8 cellular contexts compared by ENCODE assay signal in the genomic region with DNA sequence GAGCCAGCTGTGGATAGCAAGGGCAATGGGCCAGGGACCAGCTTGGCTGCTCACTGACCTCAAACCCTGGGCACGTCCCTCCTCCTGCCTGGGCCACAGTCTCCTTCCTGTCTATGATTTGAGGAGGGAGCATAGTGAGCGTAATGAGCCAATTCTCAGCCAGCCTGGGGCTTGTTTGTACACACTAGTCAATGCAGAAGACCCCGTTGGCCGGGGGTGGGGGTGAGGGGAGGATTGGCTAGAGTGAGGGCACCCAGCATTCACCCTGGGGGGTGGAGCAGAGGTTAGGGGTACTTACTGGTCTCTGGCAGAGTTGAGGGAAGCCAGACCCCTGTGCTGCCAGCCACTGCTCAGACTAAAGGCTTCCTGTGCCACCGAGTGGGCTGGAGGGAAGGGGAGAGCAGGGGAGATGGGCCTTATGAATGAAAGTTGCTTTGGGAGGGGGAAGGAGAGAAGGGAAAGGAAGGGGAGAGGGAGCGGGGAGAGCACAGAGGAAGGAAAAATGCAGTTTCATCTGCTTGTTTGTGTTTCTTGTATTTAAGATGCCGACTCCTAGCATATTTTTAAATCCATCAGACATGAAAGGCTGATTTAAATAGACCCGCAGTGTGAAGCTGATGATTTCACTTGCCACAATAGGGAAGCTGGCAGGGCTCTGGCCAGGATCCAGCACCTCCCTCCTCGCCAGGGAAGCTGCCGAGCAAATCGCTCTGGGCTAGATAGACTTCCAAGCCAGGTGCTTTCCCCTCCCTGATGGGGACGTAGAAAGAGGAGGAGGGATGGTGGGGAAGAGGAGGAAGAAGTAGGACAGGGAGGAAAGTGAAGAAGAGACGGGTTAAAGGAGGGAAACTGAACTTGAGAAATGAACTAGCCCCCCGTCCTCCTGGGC.
A peak's percentile ranks its signal among the peaks of the same experiment; 100 is the strongest.
DNase-seq lines count a peak whose midpoint lies in the region; ATAC-seq and TF ChIP-seq lines count a peak whose summit lies in the region.

No MANE protein-coding gene starts in this region.

- ATAC-seq in HG03439 (IDR thresholded peaks at IDR 0.05; ENCODE audit: unreplicated experiment), result no peak
- ATAC-seq in GM21737 (IDR thresholded peaks at IDR 0.05; ENCODE audit: unreplicated experiment), result no peak

- peaks cover 0 to 4% of the 10 kb centered on the region in 2 donors for H3K4me1 ChIP-seq in ascending aorta

- intact Hi-C loops in ascending aorta (cut with DNase I), result no loop called here

- DNase-seq in DMS153 (lab: John Stamatoyannopoulos, UW) (peak; percentile 81), NCI-H2029 treated with DMSO at 0.1 percent for 48 hours (lab: John Stamatoyannopoulos, UW) (peak; percentile 39), cardiac fibroblast (ENCODE audit: low read depth in 2 of 2) (peak; percentile 1 to 21), midbrain (lab: John Stamatoyannopoulos, UW) (peak; percentile 29), ascending aorta (ENCODE audit: low spot score in 2 of 2) (no peak), NCI-H446 treated with DMSO at 0.1 percent for 48 hours (lab: John Stamatoyannopoulos, UW) (no peak)

- no peaks in the 10 kb centered on the region for H3K9me3 ChIP-seq in ascending aorta

- no peaks in the 10 kb centered on the region for H3K36me3 ChIP-seq in ascending aorta

- no peaks in the 10 kb centered on the region for H3K27me3 ChIP-seq in ascending aorta

- TF ChIP-seq CTCF in cardiac fibroblast (IDR thresholded peaks at IDR 0.05; ENCODE audit: low read depth, low read length), result no peak
- no peak for TF ChIP-seq CTCF in ascending aorta (IDR thresholded peaks at IDR 0.05)

- H3K4me3 ChIP-seq in cardiac fibroblast (replicated peaks in 1 of 2; ENCODE audit: low read depth in 2 of 2, low read length in 2 of 2), result no peak overlapping the region
- no peak overlapping the region for H3K4me3 ChIP-seq in ascending aorta

- no peak overlapping the region for H3K27ac ChIP-seq in ascending aorta

Comparison
In these comparisons a context has a peak if more than half of its experiments do, and no peak if none do; other contexts are left out.
1. DNase-seq: peak in DMS153 (single experiment), NCI-H2029 treated with DMSO at 0.1 percent for 48 hours (single experiment), cardiac fibroblast (2 of 2) and midbrain (single experiment); none in ascending aorta (0 of 2) and NCI-H446 treated with DMSO at 0.1 percent for 48 hours (single experiment).